In genomic region chr6:150142657-150143501, GRCh38 we compare ENCODE assay signal across 8 cellular contexts. TPM values are rescaled to one million over a fixed set of nuclear protein-coding genes. Genes with fewer than 3 reads are reported as not detected.
A peak's percentile ranks its signal among the peaks of the same experiment; 100 is the strongest.
DNase-seq lines count a peak whose midpoint lies in the region; ATAC-seq and TF ChIP-seq lines count a peak whose summit lies in the region.

A gene with protein sequence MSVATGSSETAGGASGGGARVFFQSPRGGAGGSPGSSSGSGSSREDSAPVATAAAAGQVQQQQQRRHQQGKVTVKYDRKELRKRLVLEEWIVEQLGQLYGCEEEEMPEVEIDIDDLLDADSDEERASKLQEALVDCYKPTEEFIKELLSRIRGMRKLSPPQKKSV (plus strand): TSS chr6:150143044. CDS start chr6:150143193, 149 bp downstream.

- H2AFZ ChIP-seq in fibroblast of lung (ENCODE audit: low read length) (no peak within 1 kb of the TSS), neural cell (ENCODE audit: low read depth, low read length) (peak within 1 kb of the TSS; percentile 51)

- H4K20me1 ChIP-seq in fibroblast of lung (ENCODE audit: control insufficient read depth, extremely low read depth, insufficient read depth, low read length), result no peaks in the 10 kb centered on the region
- H4K20me1 ChIP-seq in neural cell (ENCODE audit: insufficient read depth), result no peaks in the 10 kb centered on the region

- peaks cover 67% of the 10 kb centered on the region for H3K27me3 Mint-ChIP-seq in CD8-positive, alpha-beta T cell (ENCODE audit: low read depth)

- H3K4me3 ChIP-seq in CD8-positive, alpha-beta T cell (ENCODE audit: low read depth, low read length), result no peak within 1 kb of the TSS
- H3K4me3 ChIP-seq in fibroblast of lung (replicated peaks in 1 of 4; ENCODE audit: control extremely low read depth in 1 of 4, insufficient read depth in 1 of 4, low read depth in 3 of 4, low read length in 4 of 4) (peak within 1 kb of the TSS in 2 of 4 experiments; percentile 12 to 36), neural cell (ENCODE audit: low read length) (peak within 1 kb of the TSS; percentile 87), aorta (ENCODE audit: low read length in 2 of 2) (peak within 1 kb of the TSS; percentile 40 to 52)

- peaks cover 13% of the 10 kb centered on the region for H3F3A ChIP-seq in neural cell (ENCODE audit: insufficient read depth, low read length, poor library complexity, severe bottlenecking)

- no peak for ATAC-seq in CD8-positive, alpha-beta T cell
- ATAC-seq in aorta (ENCODE audit: low FRiP score) (peak; percentile 30), HG02759 (IDR thresholded peaks at IDR 0.05; ENCODE audit: unreplicated experiment) (no peak), HG03159 (IDR thresholded peaks at IDR 0.05; ENCODE audit: unreplicated experiment) (no peak)

- no peak for TF ChIP-seq CTCF in CD8-positive, alpha-beta T cell (IDR thresholded peaks at IDR 0.05)
- TF ChIP-seq CTCF in fibroblast of lung (conservative IDR thresholded peaks at IDR 0.05 in 1 of 2, IDR thresholded peaks at IDR 0.05 in 1 of 2; ENCODE audit: low read depth in 1 of 2, low read length in 2 of 2) (no peak), neural cell (IDR thresholded peaks at IDR 0.05; ENCODE audit: poor library complexity, severe bottlenecking) (no peak)

- 0 to 1% methylated on average over 57 to 103 of the region's 103 CpGs for WGBS in aorta, 2 donors

- H3K4me1 Mint-ChIP-seq in CD8-positive, alpha-beta T cell (ENCODE audit: low read depth), result peaks cover 10% of the 10 kb centered on the region

- no peaks in the 10 kb centered on the region for H3K4me1 ChIP-seq in CD8-positive, alpha-beta T cell (ENCODE audit: insufficient read depth, low read length)
- no peaks in the 10 kb centered on the region for H3K4me1 ChIP-seq in fibroblast of lung (ENCODE audit: control insufficient read depth, extremely low read depth, insufficient read depth, low read length)
- peaks cover 0 to 3% of the 10 kb centered on the region in 2 donors for H3K4me1 ChIP-seq in aorta (ENCODE audit: control insufficient read depth in 1 of 2, insufficient read depth in 2 of 2, low read length in 2 of 2)

- H3K9me2 ChIP-seq in neural cell (ENCODE audit: insufficient read depth, low read length), result no peaks in the 10 kb centered on the region

- H3K9ac ChIP-seq in fibroblast of lung (ENCODE audit: insufficient read depth, low read length), result no peak within 1 kb of the TSS
- H3K9ac ChIP-seq in neural cell (ENCODE audit: low read length), result peak within 1 kb of the TSS; percentile 66

- H3K27me3 ChIP-seq in CD8-positive, alpha-beta T cell (ENCODE audit: insufficient read depth, low read length), result peaks cover 7% of the 10 kb centered on the region
- peaks cover 18% of the 10 kb centered on the region for H3K27me3 ChIP-seq in fibroblast of lung (ENCODE audit: control insufficient read depth, insufficient read depth, low read length)
- H3K27me3 ChIP-seq in neural cell (ENCODE audit: insufficient read depth, low read depth, low read length), result peaks cover 55% of the 10 kb centered on the region
- H3K27me3 ChIP-seq in aorta (ENCODE audit: control insufficient read depth in 1 of 2, insufficient read depth in 2 of 2, low read length in 1 of 2), result peaks cover 0 to 1% of the 10 kb centered on the region in 2 donors

- H3K36me3 ChIP-seq in CD8-positive, alpha-beta T cell (ENCODE audit: insufficient read depth, low read length), result no peaks in the 10 kb centered on the region
- H3K36me3 ChIP-seq in fibroblast of lung (ENCODE audit: control insufficient read depth, insufficient read depth, low read length) (no peaks in the 10 kb centered on the region), neural cell (ENCODE audit: insufficient read depth, low read length) (no peaks in the 10 kb centered on the region), aorta (ENCODE audit: control insufficient read depth in 1 of 2, insufficient read depth in 2 of 2, low read length in 1 of 2) (no peaks in the 10 kb centered on the region)

- H3K9me3 Mint-ChIP-seq in CD8-positive, alpha-beta T cell, result no peaks in the 10 kb centered on the region

- no peak within 1 kb of the TSS for H3K27ac ChIP-seq in CD8-positive, alpha-beta T cell (ENCODE audit: low read depth, low read length)
- H3K27ac ChIP-seq in fibroblast of lung (ENCODE audit: insufficient read depth, low read length) (no peak within 1 kb of the TSS), neural cell (ENCODE audit: low read length) (peak within 1 kb of the TSS; percentile 2), aorta (ENCODE audit: low read depth in 1 of 2, low read length in 2 of 2) (no peak within 1 kb of the TSS)

- no peaks in the 10 kb centered on the region for H3K9me3 ChIP-seq in CD8-positive, alpha-beta T cell (ENCODE audit: low read length)
- H3K9me3 ChIP-seq in fibroblast of lung (ENCODE audit: control insufficient read depth, insufficient read depth, low read depth, low read length) (no peaks in the 10 kb centered on the region), neural cell (ENCODE audit: low read length) (no peaks in the 10 kb centered on the region), aorta (ENCODE audit: control insufficient read depth, low read length) (no peaks in the 10 kb centered on the region)

- H3K4me3 Mint-ChIP-seq in CD8-positive, alpha-beta T cell, result peak within 1 kb of the TSS; percentile 59

- in situ Hi-C loops in KBM-7 (cut with MboI; ENCODE audit: low pct_unique_long_range_greater_than_20kb, low sequenced_read_pairs), result no loop called here

- H3K4me2 ChIP-seq in fibroblast of lung (ENCODE audit: extremely low read depth, insufficient read depth, low read length), result peak within 1 kb of the TSS; percentile 33
- H3K4me2 ChIP-seq in neural cell (ENCODE audit: low read length), result peak within 1 kb of the TSS; percentile 58

- TF ChIP-seq EP300 in neural cell (conservative IDR thresholded peaks at IDR 0.05; ENCODE audit: poor library complexity, severe bottlenecking), result no peak

- CTCF ChIA-PET in CD8-positive, alpha-beta T cell (lab: Charles Lee), result no interaction called here

- POLR2A ChIA-PET in CD8-positive, alpha-beta T cell (lab: Charles Lee), result no interaction called here

- TF ChIP-seq RAD21 in neural cell (conservative IDR thresholded peaks at IDR 0.05), result peak; percentile 16

- intact Hi-C loops in CD8-positive, alpha-beta T cell (cut with DNase I, micrococcal nuclease), result no loop called here
- intact Hi-C loops in aorta (cut with DNase I), result no loop called here

- no peak for DNase-seq in CD8-positive, alpha-beta T cell
- DNase-seq in KBM-7 (peak; percentile 73), fibroblast of lung (ENCODE audit: low read depth in 2 of 2) (peak in 1 of 2 donors; percentile 51), aorta (peak; percentile 55 to 79)
- DNase-seq in activated CD4-positive, alpha-beta T cell treated with anti-CD3 and anti-CD28 coated beads, Interleukin-2, amount 50 U/mL, for 48 hours, result peak; percentile 33 to 46

- no peak within 1 kb of the TSS for H3K27ac Mint-ChIP-seq in CD8-positive, alpha-beta T cell

- H3K36me3 Mint-ChIP-seq in CD8-positive, alpha-beta T cell, result no peaks in the 10 kb centered on the region

- no peaks in the 10 kb centered on the region for H3K79me2 ChIP-seq in fibroblast of lung (ENCODE audit: control insufficient read depth, insufficient read depth, low read length)
- no peaks in the 10 kb centered on the region for H3K79me2 ChIP-seq in neural cell (replicated peaks; ENCODE audit: insufficient read depth, low read length)

TF ChIP-seq in neural cell, 6 proteins besides CTCF, POLR2A, EP300 and RAD21:
- TF ChIP-seq MXI1 (conservative IDR thresholded peaks at IDR 0.05; ENCODE audit: poor library complexity, severe bottlenecking) (no peak), POLR2AphosphoS5 (IDR thresholded peaks at IDR 0.05) (peak; percentile 23)
TF ChIP-seq in neural cell: peak in this region for 1.

RNA-seq across cellular contexts. Expression of the gene that starts here (rescaled TPM):
- not detected for total RNA-seq in CD8-positive, alpha-beta T cell
- total RNA-seq in fibroblast of lung (0.17 and 0.26 TPM in 2 replicates), aorta (under 1 TPM; 0.18 to 0.58 TPM)
- polyA plus RNA-seq in fibroblast of lung (not detected in 2 replicates), neural cell (9.9 and 14.0 TPM in 2 replicates), aorta (1 to 10 TPM in 1 of 2 donors, under 1 TPM in 1; 0.38 to 2.8 TPM)
- polyA plus RNA-seq in fibroblast of lung (2012), result 0.05 TPM in 1 of 2 replicates, not detected in the other
- polyA minus RNA-seq in fibroblast of lung (ENCODE audit: low replicate concordance) (not detected in 2 replicates), neural cell (9.5 and 10.8 TPM in 2 replicates)

Comparison
In these comparisons a context has a peak if more than half of its experiments do, and no peak if none do; other contexts are left out.
1. DNase-seq: peak in KBM-7 (single experiment), activated CD4-positive, alpha-beta T cell treated with anti-CD3 and anti-CD28 coated beads, Interleukin-2, amount 50 U/mL, for 48 hours (2 of 2) and aorta (2 of 2); none in CD8-positive, alpha-beta T cell (0 of 7).